In genomic region chr5:158700997-158701391, GRCh38 we compare ENCODE assay signal across 20 cellular contexts.
DNase-seq lines count a peak whose midpoint lies in the region; ATAC-seq, FAIRE-seq and TF ChIP-seq lines count a peak whose summit lies in the region.
"Had no signal": no experiment of that assay in that cellular context is flagged by ENCODE, and none has a peak within 500 bp of the region (broad histone marks: within the 10 kb centered on the region; RNA-seq: fewer than 3 reads in every experiment).

No MANE protein-coding gene starts in this region.

- H3K27ac ChIP-seq in A549 (peak overlapping the region; percentile 26 to 66; a peak in 5 of 6 replicates), astrocyte (ENCODE audit: low read depth, low read length) (no peak overlapping the region), sigmoid colon (peak overlapping the region; percentile 24 to 59 (median 42))
- H3K27ac ChIP-seq: pancreas had no signal

- H3K36me3 Mint-ChIP-seq in astrocyte (ENCODE audit: low read depth, unreplicated experiment) = no peaks in the 10 kb centered on the region

- H3K9me3 Mint-ChIP-seq in astrocyte (ENCODE audit: unreplicated experiment) = no peaks in the 10 kb centered on the region
- H3K9me3 Mint-ChIP-seq: activated naive CD8-positive, alpha-beta T cell treated with anti-CD3 and anti-CD28 coated beads, Interleukin-2, amount 50 U/mL, for 24 hours had no signal

- intact Hi-C loops in sigmoid colon (cut with DNase I) = no loop called here

- no peak overlapping the region for H3K4me3 Mint-ChIP-seq in astrocyte (ENCODE audit: unreplicated experiment)
- H3K4me3 Mint-ChIP-seq: activated CD4-positive, alpha-beta T cell treated with anti-CD3 and anti-CD28 coated beads for 36 hours; activated naive CD8-positive, alpha-beta T cell treated with anti-CD3 and anti-CD28 coated beads, Interleukin-2, amount 50 U/mL, for 24 hours had no signal

- TF ChIP-seq CTCF in A549 (IDR thresholded peaks at IDR 0.05) = no peak
- TF ChIP-seq CTCF in astrocyte (IDR thresholded peaks at IDR 0.05; ENCODE audit: insufficient read depth, low read depth, low read length) = no peak
- no peak for TF ChIP-seq CTCF in sigmoid colon (IDR thresholded peaks at IDR 0.05)

- peak overlapping the region; percentile 26 for H3K27ac Mint-ChIP-seq in astrocyte (ENCODE audit: unreplicated experiment)
- H3K27ac Mint-ChIP-seq: activated CD4-positive, alpha-beta T cell treated with anti-CD3 and anti-CD28 coated beads for 36 hours; activated naive CD8-positive, alpha-beta T cell treated with anti-CD3 and anti-CD28 coated beads, Interleukin-2, amount 50 U/mL, for 24 hours had no signal

- no peak for ATAC-seq in A549
- no peak for ATAC-seq in HG03196 (IDR thresholded peaks at IDR 0.05; ENCODE audit: unreplicated experiment)
- ATAC-seq: activated CD4-positive, alpha-beta T cell treated with anti-CD3 and anti-CD28 coated beads for 36 hours; activated naive CD8-positive, alpha-beta T cell treated with anti-CD3 and anti-CD28 coated beads, Interleukin-2, amount 50 U/mL, for 24 hours; Panc1 had no signal

- WGBS in A549 (ENCODE audit: missing lambda C conversion rate) = 85% methylated on average over 4 of the region's 5 CpGs
- 74% methylated on average over 5 of the region's 5 CpGs for whole genome bisulfite sequencing in sigmoid colon, 2 donors

- H3K9me3 ChIP-seq in A549 (no peaks in the 10 kb centered on the region), astrocyte (ENCODE audit: insufficient read depth, low read depth, low read length) (no peaks in the 10 kb centered on the region), sigmoid colon (no peaks in the 10 kb centered on the region)
- H3K9me3 ChIP-seq: Caco-2, pancreas had no signal

- H3K4me1 Mint-ChIP-seq in astrocyte (ENCODE audit: low read depth, unreplicated experiment) = peaks cover 29% of the 10 kb centered on the region
- H3K4me1 Mint-ChIP-seq: activated CD4-positive, alpha-beta T cell treated with anti-CD3 and anti-CD28 coated beads for 36 hours had no signal

- no peak overlapping the region for H3K4me3 ChIP-seq in A549
- H3K4me3 ChIP-seq in H7 (ENCODE audit: insufficient read depth, low read depth, low read length) = no peak overlapping the region
- no peak overlapping the region for H3K4me3 ChIP-seq in astrocyte (ENCODE audit: insufficient read depth, low read depth, low read length)
- no peak overlapping the region for H3K4me3 ChIP-seq in sigmoid colon
- H3K4me3 ChIP-seq: pancreas had no signal

- H3K36me3 ChIP-seq in H7 (replicated peaks; ENCODE audit: control insufficient read depth, insufficient read depth, low read length) = no peaks in the 10 kb centered on the region
- no peaks in the 10 kb centered on the region for H3K36me3 ChIP-seq in astrocyte (ENCODE audit: insufficient read depth, low read length)
- no peaks in the 10 kb centered on the region for H3K36me3 ChIP-seq in sigmoid colon
- H3K36me3 ChIP-seq: pancreas had no signal

- H3K9ac ChIP-seq in astrocyte (ENCODE audit: low read length) = no peak overlapping the region

- H3K4me1 ChIP-seq in A549 = peaks cover 60% of the 10 kb centered on the region
- H3K4me1 ChIP-seq in astrocyte (ENCODE audit: insufficient read depth, low read length) = peaks cover 13% of the 10 kb centered on the region
- peaks cover 0 to 4% (median 0%) of the 10 kb centered on the region in 4 donors for H3K4me1 ChIP-seq in sigmoid colon
- H3K4me1 ChIP-seq: Caco-2 had no signal

- no peaks in the 10 kb centered on the region for H4K20me1 ChIP-seq in astrocyte (ENCODE audit: insufficient read depth, low read length)

- FAIRE-seq in A549 (lab: Jason Lieb, UNC) = no peak
- FAIRE-seq in astrocyte (lab: Jason Lieb, UNC) = no peak
- FAIRE-seq: keratinocyte, pancreas had no signal

- no peak for TF ChIP-seq EP300 in A549 (IDR thresholded peaks at IDR 0.05)
- no peak for TF ChIP-seq EP300 in sigmoid colon (IDR thresholded peaks at IDR 0.05)

- no peak for TF ChIP-seq POLR2A in A549 (IDR thresholded peaks at IDR 0.05; ENCODE audit: low read length)
- TF ChIP-seq POLR2A in sigmoid colon (IDR thresholded peaks at IDR 0.05) = no peak

- TF ChIP-seq RAD21 in A549 (conservative IDR thresholded peaks at IDR 0.05 in 1 of 2, IDR thresholded peaks at IDR 0.05 in 1 of 2) = no peak

- H3K27me3 Mint-ChIP-seq in astrocyte (ENCODE audit: low read depth, unreplicated experiment) = peaks cover 4% of the 10 kb centered on the region
- H3K27me3 Mint-ChIP-seq: activated CD4-positive, alpha-beta T cell treated with anti-CD3 and anti-CD28 coated beads for 36 hours; activated naive CD8-positive, alpha-beta T cell treated with anti-CD3 and anti-CD28 coated beads, Interleukin-2, amount 50 U/mL, for 24 hours had no signal

- no peaks in the 10 kb centered on the region for H3K79me2 ChIP-seq in astrocyte (ENCODE audit: insufficient read depth, low read length)

- CTCF ChIA-PET in A549 (lab: Yijun Ruan, JAX) = interaction anchor here (0.7 to 15.1 kb wide), 3 partner anchors 10 to 406 kb away, joined by 3 to 461 read pairs (median 4); partner anchors contain the start of gene EBF1

- H2AFZ ChIP-seq in astrocyte (ENCODE audit: low read depth, low read length) = no peak overlapping the region

- H3K27me3 ChIP-seq in H7 (ENCODE audit: control insufficient read depth, insufficient read depth, low read length) = no peaks in the 10 kb centered on the region
- H3K27me3 ChIP-seq in astrocyte (ENCODE audit: insufficient read depth, low read length) = no peaks in the 10 kb centered on the region
- H3K27me3 ChIP-seq in sigmoid colon = peaks cover 0 to 10% (median 5%) of the 10 kb centered on the region in 3 donors

- H3K4me2 ChIP-seq in A549 (peak overlapping the region; percentile 52), astrocyte (ENCODE audit: low read length) (no peak overlapping the region)

- POLR2A ChIA-PET in A549 (lab: Yijun Ruan, JAX) = interaction anchor here (0.7 to 2.1 kb wide), 2 partner anchors 399 to 646 kb away, joined by 4 to 5 read pairs; partner anchors contain the start of gene EBF1

- DNase-seq in A549 (ENCODE audit: low read depth in 1 of 2, low spot score in 1 of 2) (no peak), H7 (peak; percentile 24), astrocyte (ENCODE audit: low read depth) (no peak), sigmoid colon (no peak), NCI-H146 (lab: John Stamatoyannopoulos, UW) (no peak), C1 segment of cervical spinal cord (lab: John Stamatoyannopoulos, UW) (no peak)
- DNase-seq in stimulated activated naive CD4-positive, alpha-beta T cell (lab: John Stamatoyannopoulos, UW) = no peak
- DNase-seq: activated CD4-positive, alpha-beta T cell treated with anti-CD3 and anti-CD28 coated beads for 36 hours; activated naive CD8-positive, alpha-beta T cell treated with anti-CD3 and anti-CD28 coated beads, Interleukin-2, amount 50 U/mL, for 24 hours; activated T-cell treated with anti-CD3 and anti-CD28 coated beads for 4 hours; Caco-2; GF-D8; glutamatergic neuron; NCI-H2081; NCI-H748 treated with DMSO at 0.1 percent for 48 hours; pancreas; T-helper 2 cell had no signal

TF ChIP-seq in A549, 52 proteins besides CTCF, POLR2A, EP300 and RAD21:
- TF ChIP-seq RNF2 (IDR thresholded peaks at IDR 0.05; ENCODE audit: borderline replicate concordance, low read depth) (no peak), KDM5A (IDR thresholded peaks at IDR 0.05) (no peak), ELK1 (IDR thresholded peaks at IDR 0.05; ENCODE audit: low read depth, low read length) (no peak)
